Comparison of ENCODE assay signal across 10 cellular contexts in genomic region chr6:106134906-106135634, GRCh38. TPM values are rescaled to one million over a fixed set of nuclear protein-coding genes. Genes with fewer than 3 reads are reported as not detected.
DNase-seq lines count a peak whose midpoint lies in the region; ATAC-seq and TF ChIP-seq lines count a peak whose summit lies in the region.
"Had no signal": no experiment of that assay in that cellular context is flagged by ENCODE, and none has a peak within 500 bp of the region (broad histone marks: within the 10 kb centered on the region; RNA-seq: fewer than 3 reads in every experiment).

No MANE protein-coding gene starts in this region.

- no peak for ATAC-seq in upper lobe of right lung

- H3K4me3 ChIP-seq in upper lobe of right lung, result no peak overlapping the region
- no peak overlapping the region for H3K4me3 ChIP-seq in ascending aorta
- H3K4me3 ChIP-seq: heart left ventricle had no signal

- peak; percentile 25 for DNase-seq in ACHN
- DNase-seq in H4 (ENCODE audit: low spot score), result peak; percentile 70
- DNase-seq in T1000 (lab: John Stamatoyannopoulos, UW), result peak; percentile 27
- peak; percentile 75 for DNase-seq in hepatic stellate cell (ENCODE audit: low spot score)
- no peak for DNase-seq in upper lobe of right lung
- DNase-seq in amniotic stem cell (lab: John Stamatoyannopoulos, UW), result no peak
- no peak for DNase-seq in nucleus accumbens (lab: John Stamatoyannopoulos, UW)
- no peak for DNase-seq in ascending aorta (ENCODE audit: low spot score in 2 of 2)
- DNase-seq: aorta, heart left ventricle had no signal

- H3K27me3 ChIP-seq in upper lobe of right lung, result no peaks in the 10 kb centered on the region
- H3K27me3 ChIP-seq in ascending aorta, result no peaks in the 10 kb centered on the region
- H3K27me3 ChIP-seq: heart left ventricle had no signal

- intact Hi-C loops in upper lobe of right lung (cut with DNase I) (no loop called here), ascending aorta (cut with DNase I) (no loop called here)

- H3K27ac ChIP-seq in upper lobe of right lung (no peak overlapping the region), ascending aorta (no peak overlapping the region)
- H3K27ac ChIP-seq: heart left ventricle had no signal

- in situ Hi-C loops in ACHN (cut with HindIII; ENCODE audit: low pct_ligation_motif_present, low pct_unique_long_range_greater_than_20kb, low sequenced_read_pairs), result no loop called here

- H3K36me3 ChIP-seq in upper lobe of right lung, result no peaks in the 10 kb centered on the region
- H3K36me3 ChIP-seq in ascending aorta, result no peaks in the 10 kb centered on the region
- H3K36me3 ChIP-seq: heart left ventricle had no signal

- no peak for TF ChIP-seq CTCF in upper lobe of right lung (IDR thresholded peaks at IDR 0.05)
- TF ChIP-seq CTCF in ascending aorta (IDR thresholded peaks at IDR 0.05), result no peak

- H3K9me3 ChIP-seq in upper lobe of right lung (no peaks in the 10 kb centered on the region), ascending aorta (no peaks in the 10 kb centered on the region)
- H3K9me3 ChIP-seq: heart left ventricle had no signal

- no peaks in the 10 kb centered on the region for H3K4me1 ChIP-seq in upper lobe of right lung
- H3K4me1 ChIP-seq in ascending aorta, result no peaks in the 10 kb centered on the region
- H3K4me1 ChIP-seq: heart left ventricle had no signal

RNA-seq across cellular contexts. Expression of gene PRDM1, which starts 48.9 kb away (rescaled TPM):
- 0.37 and 1.7 TPM in 2 replicates for total RNA-seq in H4 (2014; rRNA removed; shearing (Covaris generic))
- 17.5 TPM for total RNA-seq in upper lobe of right lung
- total RNA-seq in ascending aorta, result 0.21 TPM

Comparison
In these comparisons a context has a peak if more than half of its experiments do, and no peak if none do; other contexts are left out.
1. DNase-seq: peak in ACHN (single experiment), H4 (single experiment), T1000 (single experiment) and hepatic stellate cell (single experiment); none in upper lobe of right lung (single experiment), amniotic stem cell (single experiment), nucleus accumbens (0 of 56) and ascending aorta (0 of 2).